Comparison of ENCODE assay signal across 20 cellular contexts in the genomic region with DNA sequence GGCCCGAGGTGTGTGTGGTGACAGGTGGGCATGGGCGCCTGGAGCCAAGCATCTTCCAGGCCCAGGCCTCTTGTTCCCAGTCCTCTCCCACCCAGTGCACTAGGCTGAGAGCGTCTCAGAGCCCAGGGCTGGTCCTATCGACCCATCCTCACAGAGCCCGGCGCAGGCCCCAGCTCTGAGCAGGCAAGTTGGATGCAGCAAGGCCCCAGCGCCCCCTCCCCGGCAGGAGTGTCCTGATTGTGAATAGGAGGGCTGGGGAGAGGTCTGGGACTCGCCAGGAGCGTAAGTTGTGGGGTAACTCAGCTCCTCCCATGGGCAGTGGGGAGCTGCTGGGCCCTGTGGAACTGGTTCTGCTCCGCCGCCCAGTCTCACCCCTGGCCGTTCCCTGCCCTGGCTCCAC. TPM values are rescaled to one million over a fixed set of nuclear protein-coding genes. Genes with fewer than 3 reads are reported as not detected.
DNase-seq lines count a peak whose midpoint lies in the region; ATAC-seq, FAIRE-seq and TF ChIP-seq lines count a peak whose summit lies in the region.
"Had no signal": no experiment of that assay in that cellular context is flagged by ENCODE, and none has a peak within 500 bp of the region (broad histone marks: within the 10 kb centered on the region; RNA-seq: fewer than 3 reads in every experiment).

No MANE protein-coding gene starts in this region.

- H3K4me1 ChIP-seq in H1 (replicated peaks in 1 of 4; ENCODE audit: control insufficient read depth in 3 of 4, insufficient read depth in 4 of 4, low read length in 3 of 4) (peaks cover 0 to 13% (median 3%) of the 10 kb centered on the region in 4 experiments; a peak in 5 of 7 replicates), neuronal stem cell (ENCODE audit: control insufficient read depth in 2 of 2, insufficient read depth in 1 of 2, low read depth in 1 of 2, low read length in 2 of 2) (peaks cover 13 to 31% of the 10 kb centered on the region in 2 donors)

- H3K36me3 ChIP-seq in H1 (ENCODE audit: control insufficient read depth in 2 of 4, insufficient read depth in 4 of 4, low read length in 3 of 4) = no peaks in the 10 kb centered on the region
- H3K36me3 ChIP-seq in neuronal stem cell (replicated peaks in 1 of 2; ENCODE audit: control insufficient read depth in 2 of 2, insufficient read depth in 2 of 2, low read length in 2 of 2) = no peaks in the 10 kb centered on the region

- TF ChIP-seq CTCF in H1 (IDR thresholded peaks at IDR 0.05; ENCODE audit: control extremely low read depth in 1 of 3, insufficient read depth in 1 of 3, low read depth in 1 of 3, low read length in 3 of 3) = no peak

- ATAC-seq in stimulated activated naive CD8-positive, alpha-beta T cell treated with anti-CD3 and anti-CD28 coated beads, Interleukin-15, Interleukin-2, amounts not matched to agents 100 U/mL and 50 U/mL, for 24 hours = peak; percentile 15
- ATAC-seq in stimulated activated naive CD8-positive, alpha-beta T cell treated with anti-CD3 and anti-CD28 coated beads, Interleukin-15, amount 100 ng/mL, for 72 hours = no peak
- ATAC-seq: HepG2 had no signal

- H3K79me1 ChIP-seq in H1 (ENCODE audit: low read depth, low read length) = no peaks in the 10 kb centered on the region
- H3K79me1 ChIP-seq in neuronal stem cell (ENCODE audit: low read depth, low read length) = no peaks in the 10 kb centered on the region

- H2AFZ ChIP-seq in H1 (ENCODE audit: low read length) (peak overlapping the region; percentile 87; the same call in 1 of the 2 replicates), neuronal stem cell (ENCODE audit: low read length) (peak overlapping the region; percentile 38)

- TF ChIP-seq POLR2A in H1 (IDR thresholded peaks at IDR 0.05; ENCODE audit: control extremely low read depth in 1 of 2, low read depth in 2 of 2, low read length in 2 of 2) = no peak

- no peaks in the 10 kb centered on the region for H3K79me2 ChIP-seq in H1 (ENCODE audit: control insufficient read depth in 1 of 2, insufficient read depth in 2 of 2, low read length in 2 of 2)

- H3K14ac ChIP-seq in H1 (ENCODE audit: insufficient read length) = no peak overlapping the region
- H3K14ac ChIP-seq in neuronal stem cell (ENCODE audit: low read length) = peak overlapping the region; percentile 60

- H2AK5ac ChIP-seq in H1 (ENCODE audit: low read depth, low read length) (no peak overlapping the region), neuronal stem cell (ENCODE audit: low read depth, low read length) (peak overlapping the region; percentile 97)

- CTCF ChIA-PET in H1 (lab: Charles Lee; ENCODE audit: partially characterized antibody) = interaction anchor here (0.6 to 1.0 kb wide), 2 partner anchors 15 to 310 kb away, joined by 3 to 4 read pairs; no protein-coding TSS in a partner anchor

- H3K36me3 Mint-ChIP-seq in activated naive CD8-positive, alpha-beta T cell treated with anti-CD3 and anti-CD28 coated beads for 36 hours = no peaks in the 10 kb centered on the region
- H3K36me3 Mint-ChIP-seq: CD4-positive, CD25-positive, alpha-beta regulatory T cell; CD8-positive, alpha-beta memory T cell had no signal

- 0 out of 4 replicates have a peak, but pooled peaks cover 0 to under 1% of the 10 kb centered on the region in 2 experiments for H3K9me3 ChIP-seq in H1 (ENCODE audit: insufficient read depth in 2 of 2, low read depth in 1 of 2, low read length in 1 of 2)
- peaks cover 0 to 2% of the 10 kb centered on the region in 2 donors for H3K9me3 ChIP-seq in neuronal stem cell (replicated peaks in 1 of 2; ENCODE audit: control insufficient read depth in 2 of 2, insufficient read depth in 1 of 2, low read depth in 1 of 2, low read length in 2 of 2)

- 83% methylated on average over 13 of the region's 13 CpGs; no CpG with 5 or more reads in 1 of the 2 experiments for WGBS in H1 (ENCODE audit: extremely low coverage in 1 of 2, insufficient coverage in 1 of 2, insufficient read length in 1 of 2, insufficient replicate concordance in 2 of 2, low coverage in 1 of 2, low lambda C conversion rate in 2 of 2, missing lambda C conversion rate in 1 of 2), 2 experiments
- WGBS in neuronal stem cell (ENCODE audit: extremely low coverage in 2 of 2, insufficient read length in 2 of 2, insufficient replicate concordance in 1 of 2), 2 donors = no CpG with 5 or more reads among the region's 13 CpGs

- H2BK5ac ChIP-seq in H1 (ENCODE audit: low read depth, low read length) (peak overlapping the region; percentile 60; the same call in 1 of the 2 replicates), neuronal stem cell (ENCODE audit: low read length) (no peak overlapping the region)

- no peak overlapping the region for H3K4ac ChIP-seq in H1 (replicated peaks; ENCODE audit: insufficient read length, low read depth, low read length)
- H3K4ac ChIP-seq in neuronal stem cell (ENCODE audit: low read length) = no peak overlapping the region

- H2BK120ac ChIP-seq in H1 (replicated peaks; ENCODE audit: low read depth, low read length) = no peak overlapping the region
- no peak overlapping the region for H2BK120ac ChIP-seq in neuronal stem cell (ENCODE audit: low read depth, low read length)

- no peaks in the 10 kb centered on the region for H3K4me1 Mint-ChIP-seq in stimulated activated naive CD8-positive, alpha-beta T cell treated with anti-CD3 and anti-CD28 coated beads, Interleukin-15, amount 100 ng/mL, for 72 hours
- no peaks in the 10 kb centered on the region for H3K4me1 Mint-ChIP-seq in activated naive CD8-positive, alpha-beta T cell treated with anti-CD3 and anti-CD28 coated beads for 36 hours
- H3K4me1 Mint-ChIP-seq: CD4-positive, CD25-positive, alpha-beta regulatory T cell; CD8-positive, alpha-beta memory T cell had no signal

- no peak for DNase-seq in stimulated activated naive CD8-positive, alpha-beta T cell treated with anti-CD3 and anti-CD28 coated beads, Interleukin-15, Interleukin-2, amounts not matched to agents 100 U/mL and 50 U/mL, for 24 hours
- DNase-seq in stimulated activated naive CD8-positive, alpha-beta T cell treated with anti-CD3 and anti-CD28 coated beads, Interleukin-15, amount 100 ng/mL, for 72 hours = no peak
- DNase-seq in H1 (ENCODE audit: low read depth in 1 of 2, low spot score in 2 of 2) (no peak), neuronal stem cell (ENCODE audit: low spot score) (no peak), islet precursor cell (no peak), UCSD-AML1 (lab: John Stamatoyannopoulos, UW; ENCODE audit: unreplicated experiment) (no peak)
- DNase-seq in activated naive CD8-positive, alpha-beta T cell treated with anti-CD3 and anti-CD28 coated beads for 36 hours = no peak
- DNase-seq: 8988T; C1 segment of cervical spinal cord; CD4-positive, CD25-positive, alpha-beta regulatory T cell; CD8-positive, alpha-beta memory T cell; COR-L47; DMS 273 treated with DMSO at 0.1 percent for 48 hours; DMS53; DND-41; GOT3; H9 had no signal

- TF ChIP-seq EP300 in H1 (IDR thresholded peaks at IDR 0.05; ENCODE audit: borderline replicate concordance in 1 of 2, low read depth in 2 of 2, low read length in 2 of 2) = no peak

- H3K9me3 Mint-ChIP-seq in stimulated activated naive CD8-positive, alpha-beta T cell treated with anti-CD3 and anti-CD28 coated beads, Interleukin-15, amount 100 ng/mL, for 72 hours = no peaks in the 10 kb centered on the region
- no peaks in the 10 kb centered on the region for H3K9me3 Mint-ChIP-seq in activated naive CD8-positive, alpha-beta T cell treated with anti-CD3 and anti-CD28 coated beads for 36 hours
- H3K9me3 Mint-ChIP-seq: CD4-positive, CD25-positive, alpha-beta regulatory T cell; CD8-positive, alpha-beta memory T cell had no signal

- no peak for TF ChIP-seq RAD21 in H1 (IDR thresholded peaks at IDR 0.05 in 1 of 2, conservative IDR thresholded peaks at IDR 0.05 in 1 of 2; ENCODE audit: low read depth in 2 of 2, low read length in 2 of 2)

- H2BK15ac ChIP-seq in H1 (ENCODE audit: low read length) = no peak overlapping the region
- H2BK15ac ChIP-seq in neuronal stem cell (ENCODE audit: low read length) = peak overlapping the region; percentile 97

- H3K4me3 ChIP-seq in H1 (ENCODE audit: extremely low read depth in 1 of 4, insufficient read depth in 2 of 4, low read depth in 3 of 4, low read length in 4 of 4) (no peak overlapping the region), neuronal stem cell (ENCODE audit: low read length in 2 of 2) (no peak overlapping the region)

- H3K27ac Mint-ChIP-seq in stimulated activated naive CD8-positive, alpha-beta T cell treated with anti-CD3 and anti-CD28 coated beads, Interleukin-15, amount 100 ng/mL, for 72 hours = peak overlapping the region in 1 of 2 donors; percentile 15
- H3K27ac Mint-ChIP-seq in activated naive CD8-positive, alpha-beta T cell treated with anti-CD3 and anti-CD28 coated beads for 36 hours = no peak overlapping the region

- H3K18ac ChIP-seq in H1 (ENCODE audit: extremely low read depth, low read length) = no peak overlapping the region
- peak overlapping the region; percentile 90 for H3K18ac ChIP-seq in neuronal stem cell (ENCODE audit: low read length)

- H3K23ac ChIP-seq in H1 (ENCODE audit: insufficient read length) = no peak overlapping the region
- peak overlapping the region; percentile 81 for H3K23ac ChIP-seq in neuronal stem cell (ENCODE audit: low read depth, low read length, poor library complexity)

- POLR2A ChIA-PET in H1 (lab: Charles Lee; ENCODE audit: partially characterized antibody) = no interaction called here

- H3K4me2 ChIP-seq in H1 (ENCODE audit: insufficient read depth in 1 of 2, low read depth in 2 of 2, low read length in 2 of 2) = no peak overlapping the region
- no peak overlapping the region for H3K4me2 ChIP-seq in neuronal stem cell (ENCODE audit: insufficient read depth, low read length, poor library complexity, severe bottlenecking)

- H4K8ac ChIP-seq in H1 (ENCODE audit: extremely low read depth, insufficient read depth, low read length) = peak overlapping the region; percentile 70; the same call in 1 of the 2 replicates
- H4K8ac ChIP-seq in neuronal stem cell (ENCODE audit: low read depth, low read length) = peak overlapping the region; percentile 54

- no peak overlapping the region for H3K4me3 Mint-ChIP-seq in stimulated activated naive CD8-positive, alpha-beta T cell treated with anti-CD3 and anti-CD28 coated beads, Interleukin-15, amount 100 ng/mL, for 72 hours
- no peak overlapping the region for H3K4me3 Mint-ChIP-seq in activated naive CD8-positive, alpha-beta T cell treated with anti-CD3 and anti-CD28 coated beads for 36 hours
- H3K4me3 Mint-ChIP-seq: CD4-positive, CD25-positive, alpha-beta regulatory T cell; CD8-positive, alpha-beta memory T cell; H9 had no signal

- no peaks in the 10 kb centered on the region for H3K27me3 ChIP-seq in H1 (replicated peaks in 1 of 4; ENCODE audit: control insufficient read depth in 3 of 4, extremely low read depth in 1 of 4, insufficient read depth in 3 of 4, low read length in 3 of 4)
- no peaks in the 10 kb centered on the region for H3K27me3 ChIP-seq in neuronal stem cell (ENCODE audit: control insufficient read depth in 3 of 3, insufficient read depth in 3 of 3, low read depth in 1 of 3, low read length in 3 of 3)

- no peak overlapping the region for H3K56ac ChIP-seq in H1 (replicated peaks; ENCODE audit: insufficient read length, low read depth, low read length)

- no peaks in the 10 kb centered on the region for H3K27me3 Mint-ChIP-seq in stimulated activated naive CD8-positive, alpha-beta T cell treated with anti-CD3 and anti-CD28 coated beads, Interleukin-15, amount 100 ng/mL, for 72 hours
- H3K27me3 Mint-ChIP-seq in activated naive CD8-positive, alpha-beta T cell treated with anti-CD3 and anti-CD28 coated beads for 36 hours = no peaks in the 10 kb centered on the region
- H3K27me3 Mint-ChIP-seq: CD4-positive, CD25-positive, alpha-beta regulatory T cell had no signal

- no peak for FAIRE-seq in H1 (lab: Jason Lieb, UNC)
- FAIRE-seq: G401.6, GM12891, HepG2 had no signal

- no peak overlapping the region for H3K27ac ChIP-seq in H1 (ENCODE audit: low read depth, low read length)
- no peak overlapping the region for H3K27ac ChIP-seq in neuronal stem cell (replicated peaks; ENCODE audit: low read length)

- H3K23me2 ChIP-seq in H1 (ENCODE audit: low read depth, low read length) = no peaks in the 10 kb centered on the region

- H2BK20ac ChIP-seq in H1 (ENCODE audit: low read length) = no peak overlapping the region

- no peak overlapping the region for H3K9ac ChIP-seq in H1 (replicated peaks in 1 of 4; ENCODE audit: extremely low read depth in 1 of 4, low read depth in 3 of 4, low read length in 3 of 4)
- peak overlapping the region; percentile 37 for H3K9ac ChIP-seq in neuronal stem cell (ENCODE audit: low read depth, low read length, poor library complexity)

- H2BK12ac ChIP-seq in H1 (ENCODE audit: low read depth, low read length) (peak overlapping the region; percentile 68; the same call in 1 of the 2 replicates), neuronal stem cell (ENCODE audit: low read length) (peak overlapping the region; percentile 73)

- H4K5ac ChIP-seq in H1 (ENCODE audit: insufficient read length, low read depth, low read length) = no peak overlapping the region

- H4K20me1 ChIP-seq in H1 (replicated peaks in 1 of 2; ENCODE audit: control insufficient read depth in 1 of 2, insufficient read depth in 2 of 2, low read length in 2 of 2) = no peaks in the 10 kb centered on the region

- H4K91ac ChIP-seq in H1 (replicated peaks; ENCODE audit: insufficient read length, low read length) = peak overlapping the region; percentile 82
- no peak overlapping the region for H4K91ac ChIP-seq in neuronal stem cell (ENCODE audit: low read depth, low read length, poor library complexity)

RNA-seq across cellular contexts. Expression of a gene that starts 26.3 kb away (rescaled TPM):
- total RNA-seq in H1 (2021; fragmentation: NEBNext Ultra II Directional; extraction: Animal tissue kit (Norgen Biotek cat#: 25700)) = 398 and 422 TPM in 2 replicates
- polyA plus RNA-seq in H1 (2011; rRNA removed) = 279 and 285 TPM in 2 replicates
- 386 TPM for polyA plus RNA-seq in H1 (2011; cell fraction: cytosol; rRNA removed)
- 172 TPM for polyA plus RNA-seq in H1 (2011; cell fraction: nucleus; rRNA removed)
- polyA plus RNA-seq in H1 (2012, experiment 1 of 2) = 280 to 423 TPM (median 293 TPM) in 4 replicates
- 59.7 TPM for polyA plus RNA-seq in H1 (2012, experiment 2 of 2)
- polyA plus RNA-seq in H1 (2013, experiment 1 of 2) = 408 TPM
- polyA plus RNA-seq in H1 (2013, experiment 2 of 2) = 425 TPM
- 201 and 209 TPM in 2 replicates for polyA minus RNA-seq in H1 (2011; rRNA and poly(A)+ RNA removed)
- 260 TPM for polyA minus RNA-seq in H1 (2011; cell fraction: cytosol; rRNA and poly(A)+ RNA removed)
- polyA minus RNA-seq in H1 (2011; cell fraction: nucleus; rRNA and poly(A)+ RNA removed) = 276 TPM
- 396 TPM for polyA plus RNA-seq in neuronal stem cell (2013, experiment 1 of 2)
- polyA plus RNA-seq in neuronal stem cell (2013, experiment 2 of 2) = 424 TPM
- 100 to 1,000 TPM; 437 to 439 TPM for total RNA-seq in activated naive CD8-positive, alpha-beta T cell treated with anti-CD3 and anti-CD28 coated beads for 36 hours
